In genomic region chr10:21217748-21218367, GRCh38 we compare ENCODE assay signal across 27 cellular contexts.
"Had no signal": no experiment of that assay in that cellular context is flagged by ENCODE, and none has a peak within 500 bp of the region (broad histone marks: within the 10 kb centered on the region; RNA-seq: fewer than 3 reads in every experiment).

No MANE protein-coding gene starts in this region.

- H3K36me3 ChIP-seq: stomach, suprapubic skin, thoracic aorta, tibial artery, tibial nerve, transverse colon, upper lobe of left lung, upper lobe of right lung, uterus, vagina had no signal

- H3K27ac ChIP-seq: stomach, suprapubic skin, testis, thoracic aorta, tibial artery, tibial nerve, transverse colon, upper lobe of left lung, upper lobe of right lung, uterus, vagina had no signal

- H3K4me3 ChIP-seq: stomach, suprapubic skin, testis, thoracic aorta, tibial artery, tibial nerve, transverse colon, upper lobe of left lung, upper lobe of right lung, uterus, vagina had no signal

- H3K27me3 Mint-ChIP-seq: stimulated activated memory B cell treated with anti-CD40 and anti-IgM and Interleukin-4, amounts not matched to agents 10 μg/mL and 1 μg/mL and 100 μg/mL, for 72 hours; stimulated activated naive B cell treated with anti-CD40 and anti-IgM and Interleukin-4, amounts not matched to agents 10 μg/mL and 1 μg/mL and 100 μg/mL, for 72 hours; type B pancreatic cell had no signal

- H3K9me3 Mint-ChIP-seq: stimulated activated effector memory CD8-positive, alpha-beta T cell treated with anti-CD3 and anti-CD28 coated beads, Interleukin-12 subunit alpha, Interleukin-12 subunit beta, amount 100 ng/mL, for 72 hours; stimulated activated memory B cell treated with anti-CD40 and anti-IgM and Interleukin-4, amounts not matched to agents 10 μg/mL and 1 μg/mL and 100 μg/mL, for 72 hours; stimulated activated naive CD8-positive, alpha-beta T cell treated with anti-CD3 and anti-CD28 coated beads, Interleukin-15, amount 100 ng/mL, for 72 hours; stimulated activated naive CD8-positive, alpha-beta T cell treated with anti-CD3 and anti-CD28 coated beads, Interleukin-15, Interleukin-2, amounts not matched to agents 100 ng/mL and 50 ng/mL, for 24 hours; type B pancreatic cell had no signal

- H3K4me1 Mint-ChIP-seq: stimulated activated effector memory CD8-positive, alpha-beta T cell treated with anti-CD3 and anti-CD28 coated beads, Interleukin-12 subunit alpha, Interleukin-12 subunit beta, amount 100 ng/mL, for 72 hours; stimulated activated memory B cell treated with anti-CD40 and anti-IgM and Interleukin-4, amounts not matched to agents 10 μg/mL and 1 μg/mL and 100 μg/mL, for 72 hours; stimulated activated naive B cell treated with anti-CD40 and anti-IgM and Interleukin-4, amounts not matched to agents 10 μg/mL and 1 μg/mL and 100 μg/mL, for 72 hours; stimulated activated naive CD8-positive, alpha-beta T cell treated with anti-CD3 and anti-CD28 coated beads, Interleukin-15, amount 100 ng/mL, for 72 hours had no signal

- H3K9me3 ChIP-seq: suprapubic skin, testis, thoracic aorta, tibial artery, transverse colon, upper lobe of left lung, upper lobe of right lung, vagina had no signal

- H3K4me3 Mint-ChIP-seq: stimulated activated effector memory CD8-positive, alpha-beta T cell treated with anti-CD3 and anti-CD28 coated beads, Interleukin-12 subunit alpha, Interleukin-12 subunit beta, amount 100 ng/mL, for 72 hours; stimulated activated memory B cell treated with anti-CD40 and anti-IgM and Interleukin-4, amounts not matched to agents 10 μg/mL and 1 μg/mL and 100 μg/mL, for 72 hours; stimulated activated naive B cell treated with anti-CD40 and anti-IgM and Interleukin-4, amounts not matched to agents 10 μg/mL and 1 μg/mL and 100 μg/mL, for 72 hours; stimulated activated naive CD8-positive, alpha-beta T cell treated with anti-CD3 and anti-CD28 coated beads, Interleukin-15, amount 100 ng/mL, for 72 hours; stimulated activated naive CD8-positive, alpha-beta T cell treated with anti-CD3 and anti-CD28 coated beads, Interleukin-15, Interleukin-2, amounts not matched to agents 100 ng/mL and 50 ng/mL, for 24 hours; type B pancreatic cell had no signal

- H3K4me1 ChIP-seq: stomach, suprapubic skin, testis, transverse colon, upper lobe of left lung, upper lobe of right lung, uterus, vagina had no signal

- ATAC-seq: stimulated activated effector memory CD8-positive, alpha-beta T cell treated with anti-CD3 and anti-CD28 coated beads, Interleukin-12 subunit alpha, Interleukin-12 subunit beta, amount 100 ng/mL, for 72 hours; stimulated activated memory B cell treated with anti-CD40 and anti-IgM and Interleukin-4, amounts not matched to agents 10 μg/mL and 1 μg/mL and 100 μg/mL, for 72 hours; stimulated activated naive B cell treated with anti-CD40 and anti-IgM and Interleukin-4, amounts not matched to agents 10 μg/mL and 1 μg/mL and 100 μg/mL, for 72 hours; stimulated activated naive CD8-positive, alpha-beta T cell treated with anti-CD3 and anti-CD28 coated beads, Interleukin-15, amount 100 ng/mL, for 72 hours; stimulated activated naive CD8-positive, alpha-beta T cell treated with anti-CD3 and anti-CD28 coated beads, Interleukin-15, Interleukin-2, amounts not matched to agents 100 U/mL and 50 U/mL, for 24 hours had no signal

- DNase-seq: stimulated activated CD4-positive, alpha-beta T cell treated with anti-CD3 and anti-CD28 coated beads, Interleukin-2, amount 100 ng/mL, for 48 hours; stimulated activated CD4-positive, alpha-beta T cell treated with anti-CD3 and anti-CD28 coated beads, Interleukin-4, amount 100 ng/mL, for 1 hour; stimulated activated CD4-positive, alpha-beta T cell treated with anti-CD3 and anti-CD28 coated beads, Interleukin-4, amount 100 ng/mL, for 24 hours; stimulated activated CD4-positive, alpha-beta T cell treated with anti-CD3 and anti-CD28 coated beads, Interleukin-4, amount 100 ng/mL, for 4 hours; stimulated activated CD8-positive, alpha-beta memory T cell treated with anti-CD3 and anti-CD28 coated beads, Interleukin-4, amount 100 ng/mL, for 48 hours; stimulated activated naive B cell treated with anti-CD40 and anti-IgM and Interleukin-4, amounts not matched to agents 10 μg/mL and 1 μg/mL and 100 μg/mL, for 72 hours; stimulated activated naive CD4-positive, alpha-beta T cell; stimulated activated naive CD4-positive, alpha-beta T cell treated with Interleukin-2 at 50 U/mL for 16 hours; stimulated activated naive CD8-positive, alpha-beta T cell treated with anti-CD3 and anti-CD28 coated beads, Interleukin-15, amount 100 ng/mL, for 72 hours; stimulated activated naive CD8-positive, alpha-beta T cell treated with anti-CD3 and anti-CD28 coated beads, Interleukin-15, Interleukin-2, amounts not matched to agents 100 U/mL and 50 U/mL, for 24 hours; stomach; tibial artery; transverse colon; trophoblast cell; upper lobe of left lung; upper lobe of right lung; uterus had no signal

- H3K36me3 Mint-ChIP-seq: stimulated activated effector memory CD8-positive, alpha-beta T cell treated with anti-CD3 and anti-CD28 coated beads, Interleukin-12 subunit alpha, Interleukin-12 subunit beta, amount 100 ng/mL, for 72 hours; stimulated activated memory B cell treated with anti-CD40 and anti-IgM and Interleukin-4, amounts not matched to agents 10 μg/mL and 1 μg/mL and 100 μg/mL, for 72 hours; stimulated activated naive B cell treated with anti-CD40 and anti-IgM and Interleukin-4, amounts not matched to agents 10 μg/mL and 1 μg/mL and 100 μg/mL, for 72 hours; type B pancreatic cell had no signal

- H3K27ac Mint-ChIP-seq: stimulated activated effector memory CD8-positive, alpha-beta T cell treated with anti-CD3 and anti-CD28 coated beads, Interleukin-12 subunit alpha, Interleukin-12 subunit beta, amount 100 ng/mL, for 72 hours; stimulated activated memory B cell treated with anti-CD40 and anti-IgM and Interleukin-4, amounts not matched to agents 10 μg/mL and 1 μg/mL and 100 μg/mL, for 72 hours; stimulated activated naive B cell treated with anti-CD40 and anti-IgM and Interleukin-4, amounts not matched to agents 10 μg/mL and 1 μg/mL and 100 μg/mL, for 72 hours; stimulated activated naive CD8-positive, alpha-beta T cell treated with anti-CD3 and anti-CD28 coated beads, Interleukin-15, amount 100 ng/mL, for 72 hours; stimulated activated naive CD8-positive, alpha-beta T cell treated with anti-CD3 and anti-CD28 coated beads, Interleukin-15, Interleukin-2, amounts not matched to agents 100 ng/mL and 50 ng/mL, for 24 hours; type B pancreatic cell had no signal

- FAIRE-seq: urothelium cell line had no signal

- H3K27me3 ChIP-seq: stomach, suprapubic skin, testis, tibial artery, tibial nerve, transverse colon, upper lobe of left lung, upper lobe of right lung, uterus, vagina had no signal
